ENCODE assay signal across 14 cellular contexts in genomic region chr6:20340056-20340455, GRCh38.
A peak's percentile ranks its signal among the peaks of the same experiment; 100 is the strongest.
DNase-seq lines count a peak whose midpoint lies in the region; ATAC-seq lines count a peak whose summit lies in the region.
"Had no signal": no experiment of that assay in that cellular context is flagged by ENCODE, and none has a peak within 500 bp of the region (broad histone marks: within the 10 kb centered on the region; RNA-seq: fewer than 3 reads in every experiment).

No MANE protein-coding gene starts in this region.

- no peak overlapping the region for H2BK15ac ChIP-seq in mesenchymal stem cell (ENCODE audit: low read depth, poor library complexity, severe bottlenecking)

- no peak overlapping the region for H3K4me3 ChIP-seq in mesenchymal stem cell (ENCODE audit: insufficient read depth in 1 of 2, low read depth in 1 of 2, low read length in 2 of 2)
- H3K4me3 ChIP-seq: A549, GM12878, GM23248 had no signal

- WGBS in mesenchymal stem cell, result 91% methylated on average over 4 of the region's 4 CpGs

- peak overlapping the region; percentile 43 for H4K91ac ChIP-seq in mesenchymal stem cell (ENCODE audit: low read length)

- peaks cover 3% of the 10 kb centered on the region for H3K4me1 ChIP-seq in mesenchymal stem cell (ENCODE audit: control insufficient read depth, insufficient read depth, low read depth, low read length)
- H3K4me1 ChIP-seq: A549 had no signal

- no peak overlapping the region for H2AFZ ChIP-seq in mesenchymal stem cell (ENCODE audit: low read depth, low read length)
- H2AFZ ChIP-seq: GM23248 had no signal

- H3K9ac ChIP-seq in mesenchymal stem cell (ENCODE audit: low read length), result no peak overlapping the region
- H3K9ac ChIP-seq: GM23248 had no signal

- no peak overlapping the region for H4K8ac ChIP-seq in mesenchymal stem cell (ENCODE audit: low read length)

- no peaks in the 10 kb centered on the region for H3K79me1 ChIP-seq in mesenchymal stem cell (replicated peaks; ENCODE audit: low read length, poor library complexity, severe bottlenecking)

- DNase-seq in DMS 273 (lab: John Stamatoyannopoulos, UW; ENCODE audit: unreplicated experiment), result peak; percentile 92
- peak; percentile 81 for DNase-seq in DMS 273 treated with DMSO at 0.1 percent for 48 hours (lab: John Stamatoyannopoulos, UW)
- peak; percentile 92 for DNase-seq in NCI-H446 treated with DMSO at 0.1 percent for 48 hours (lab: John Stamatoyannopoulos, UW)
- DNase-seq in mesenchymal stem cell, result no peak
- no peak for DNase-seq in NCI-H146 (lab: John Stamatoyannopoulos, UW)
- no peak for DNase-seq in NCI-H2227 (lab: John Stamatoyannopoulos, UW; ENCODE audit: unreplicated experiment)
- DNase-seq: CD8-positive, alpha-beta T cell; COR-L47; DMS53; GM23248; IMR-90 had no signal

- H3K27ac ChIP-seq in mesenchymal stem cell (ENCODE audit: low read length, poor library complexity, severe bottlenecking), result no peak overlapping the region
- H3K27ac ChIP-seq: A549, GM23248 had no signal

- H3K18ac ChIP-seq in mesenchymal stem cell (ENCODE audit: low read depth in 1 of 2, low read length in 2 of 2), result no peak overlapping the region

- H3K4ac ChIP-seq in mesenchymal stem cell (ENCODE audit: low read depth in 1 of 2, low read length in 2 of 2), result no peak overlapping the region

- no peak overlapping the region for H2AK5ac ChIP-seq in mesenchymal stem cell (ENCODE audit: low read length, severe bottlenecking)

- H2BK12ac ChIP-seq in mesenchymal stem cell (ENCODE audit: low read length in 2 of 2), result peak overlapping the region in 1 of 2 experiments; percentile 83

- no peaks in the 10 kb centered on the region for H3K36me3 ChIP-seq in mesenchymal stem cell (ENCODE audit: control insufficient read depth in 1 of 2, insufficient read depth in 2 of 2, low read depth in 1 of 2, low read length in 2 of 2)

- peak overlapping the region in 1 of 2 experiments; percentile 70 for H3K23ac ChIP-seq in mesenchymal stem cell (ENCODE audit: low read length in 2 of 2)

- no peaks in the 10 kb centered on the region for H3K9me3 ChIP-seq in mesenchymal stem cell (ENCODE audit: control insufficient read depth, low read length)
- H3K9me3 ChIP-seq: A549 had no signal

- no peak overlapping the region for H2BK5ac ChIP-seq in mesenchymal stem cell (ENCODE audit: low read depth, low read length, poor library complexity, severe bottlenecking)

- no peak for ATAC-seq in HG02981 (IDR thresholded peaks at IDR 0.05; ENCODE audit: unreplicated experiment)
- ATAC-seq: A549; CD8-positive, alpha-beta T cell; GM12878 had no signal

- no peak overlapping the region for H3K4me2 ChIP-seq in mesenchymal stem cell (ENCODE audit: low read length, poor library complexity, severe bottlenecking)
- H3K4me2 ChIP-seq: A549 had no signal

- H2BK120ac ChIP-seq in mesenchymal stem cell (ENCODE audit: low read depth, low read length), result no peak overlapping the region

- peaks cover 0 to 2% of the 10 kb centered on the region in 2 experiments for H3K27me3 ChIP-seq in mesenchymal stem cell (ENCODE audit: control insufficient read depth in 1 of 2, insufficient read depth in 1 of 2, low read length in 2 of 2)

- H3K14ac ChIP-seq in mesenchymal stem cell (ENCODE audit: low read length in 2 of 2), result peak overlapping the region in 1 of 2 experiments; percentile 35

Comparison
In these comparisons a context has a peak if more than half of its experiments do, and no peak if none do; other contexts are left out.
1. DNase-seq: peak in DMS 273 (single experiment), DMS 273 treated with DMSO at 0.1 percent for 48 hours (single experiment) and NCI-H446 treated with DMSO at 0.1 percent for 48 hours (single experiment); none in mesenchymal stem cell (single experiment), NCI-H146 (single experiment) and NCI-H2227 (single experiment).